1 cellular context compared by ENCODE assay signal in genomic region chr4:84263415-84263814, GRCh38.
TF ChIP-seq lines count a peak whose summit lies in the region.

No MANE protein-coding gene starts in this region.

TF ChIP-seq in GM12878, 131 proteins besides CTCF, POLR2A, EP300 and RAD21 (continued from another document):
- no peak for TF ChIP-seq CUX1 (IDR thresholded peaks at IDR 0.05; ENCODE audit: insufficient replicate concordance, low read depth, low read length)
- no peak for TF ChIP-seq MTA2 (IDR thresholded peaks at IDR 0.05; ENCODE audit: low read depth)
- TF ChIP-seq SREBF1 (IDR thresholded peaks at IDR 0.05; ENCODE audit: low read length): no peak
- no peak for TF ChIP-seq DPF2 (IDR thresholded peaks at IDR 0.05)
- TF ChIP-seq MAX (IDR thresholded peaks at IDR 0.05; ENCODE audit: low read depth, low read length): no peak
TF ChIP-seq in GM12878: peak in this region for 0.
